1 cellular context compared by ENCODE assay signal in genomic region chr19:38701455-38702063, GRCh38.
TF ChIP-seq lines count a peak whose summit lies in the region.

No MANE protein-coding gene starts in this region.

TF ChIP-seq in HepG2, 621 proteins besides CTCF, POLR2A, EP300 and RAD21 (continued from another document and continues in another):
- TF ChIP-seq ZBTB34 (CRISPR knock-in tag; IDR thresholded peaks at IDR 0.05) (peak; percentile 43; the same call in 1 of the 2 replicates), MAZ (IDR thresholded peaks at IDR 0.05; ENCODE audit: borderline replicate concordance, low read depth, low read length) (peak; percentile 48; the same call in 1 of the 2 replicates), MAZ (CRISPR knock-in tag; IDR thresholded peaks at IDR 0.05; ENCODE audit: low read depth) (peak; percentile 56; the same call in 1 of the 2 replicates), SAP130 (CRISPR knock-in tag; IDR thresholded peaks at IDR 0.05; ENCODE audit: low read depth) (peak; percentile 81), MYC (CRISPR knock-in tag; IDR thresholded peaks at IDR 0.05; ENCODE audit: borderline replicate concordance) (peak; percentile 85), RBM39 (IDR thresholded peaks at IDR 0.05; ENCODE audit: low read depth, low read length, poor library complexity, severe bottlenecking) (no peak), ZNF724P (CRISPR knock-in tag; IDR thresholded peaks at IDR 0.05; ENCODE audit: borderline replicate concordance) (no peak), KMT2A (CRISPR knock-in tag; IDR thresholded peaks at IDR 0.05) (0 out of 2 replicates have a peak, but pooled peaks have one; percentile 41), REST (IDR thresholded peaks at IDR 0.05; ENCODE audit: borderline replicate concordance in 1 of 2, low read depth in 1 of 2, low read length in 2 of 2) (peak in 1 of 2 experiments; percentile 75; a peak in 2 of 4 replicates), ZSCAN20 (CRISPR knock-in tag; IDR thresholded peaks at IDR 0.05; ENCODE audit: borderline replicate concordance) (0 out of 2 replicates have a peak, but pooled peaks have one; percentile 31), HOXA5 (CRISPR knock-in tag; IDR thresholded peaks at IDR 0.05) (peak; percentile 24; the same call in 1 of the 2 replicates), AGO2 (optimal IDR thresholded peaks at IDR 0.05; ENCODE audit: low read depth, low read length) (peak; percentile 59), ZSCAN25 (CRISPR knock-in tag; IDR thresholded peaks at IDR 0.05) (peak; percentile 59; the same call in 1 of the 2 replicates), ZFP90 (CRISPR knock-in tag; IDR thresholded peaks at IDR 0.05; ENCODE audit: borderline replicate concordance) (0 out of 2 replicates have a peak, but pooled peaks have one; percentile 55), MYNN (CRISPR knock-in tag; IDR thresholded peaks at IDR 0.05; ENCODE audit: low read depth) (no peak), HNRNPH1 (optimal IDR thresholded peaks at IDR 0.05; ENCODE audit: low read depth, low read length) (peak; percentile 62), BHLHE40 (IDR thresholded peaks at IDR 0.05; ENCODE audit: low read length) (peak; percentile 60; the same call in 1 of the 2 replicates), HHEX (CRISPR knock-in tag; IDR thresholded peaks at IDR 0.05) (no peak), ZNF75D (CRISPR knock-in tag; IDR thresholded peaks at IDR 0.05; ENCODE audit: borderline replicate concordance) (no peak), HMG20B (CRISPR knock-in tag; conservative IDR thresholded peaks at IDR 0.05) (peak; percentile 82; the same call in 1 of the 2 replicates), ZNF501 (CRISPR knock-in tag; IDR thresholded peaks at IDR 0.05) (peak; percentile 35; the same call in 1 of the 2 replicates), ZBTB8A (CRISPR knock-in tag; IDR thresholded peaks at IDR 0.05; ENCODE audit: borderline replicate concordance, low read depth) (no peak), ATF1 (CRISPR knock-in tag; IDR thresholded peaks at IDR 0.05) (no peak), KDM1A (CRISPR knock-in tag; IDR thresholded peaks at IDR 0.05) (peak; percentile 84; the same call in 1 of the 2 replicates), BCL6 (CRISPR knock-in tag; IDR thresholded peaks at IDR 0.05) (peak; percentile 77), ZNF792 (CRISPR knock-in tag; IDR thresholded peaks at IDR 0.05) (no peak; the same call in 1 of the 2 replicates), CREB3 (CRISPR knock-in tag; IDR thresholded peaks at IDR 0.05) (no peak), ZNF354B (CRISPR knock-in tag; IDR thresholded peaks at IDR 0.05) (no peak), ZMYM4 (CRISPR knock-in tag; IDR thresholded peaks at IDR 0.05) (peak; percentile 52; the same call in 1 of the 2 replicates), NFKBIZ (CRISPR knock-in tag; IDR thresholded peaks at IDR 0.05) (0 out of 2 replicates have a peak, but pooled peaks have one; percentile 51), ARID4A (CRISPR knock-in tag; IDR thresholded peaks at IDR 0.05; ENCODE audit: borderline replicate concordance) (peak; percentile 64; the same call in 1 of the 2 replicates), CEBPG (CRISPR knock-in tag; IDR thresholded peaks at IDR 0.05) (peak; percentile 60), CENPT (CRISPR knock-in tag; IDR thresholded peaks at IDR 0.05; ENCODE audit: low read depth) (no peak), SOX6 (IDR thresholded peaks at IDR 0.05) (no peak), SOX6 (CRISPR knock-in tag; IDR thresholded peaks at IDR 0.05) (peak; percentile 85), ZNF44 (CRISPR knock-in tag; IDR thresholded peaks at IDR 0.05) (0 out of 2 replicates have a peak, but pooled peaks have one; percentile 8), ZXDC (CRISPR knock-in tag; IDR thresholded peaks at IDR 0.05) (no peak; the same call in 1 of the 2 replicates)
- TF ChIP-seq, protein P1, sequence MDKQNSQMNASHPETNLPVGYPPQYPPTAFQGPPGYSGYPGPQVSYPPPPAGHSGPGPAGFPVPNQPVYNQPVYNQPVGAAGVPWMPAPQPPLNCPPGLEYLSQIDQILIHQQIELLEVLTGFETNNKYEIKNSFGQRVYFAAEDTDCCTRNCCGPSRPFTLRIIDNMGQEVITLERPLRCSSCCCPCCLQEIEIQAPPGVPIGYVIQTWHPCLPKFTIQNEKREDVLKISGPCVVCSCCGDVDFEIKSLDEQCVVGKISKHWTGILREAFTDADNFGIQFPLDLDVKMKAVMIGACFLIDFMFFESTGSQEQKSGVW (CRISPR knock-in tag; IDR thresholded peaks at IDR 0.05; ENCODE audit: borderline replicate concordance) = no peak
- TF ChIP-seq, protein P2, sequence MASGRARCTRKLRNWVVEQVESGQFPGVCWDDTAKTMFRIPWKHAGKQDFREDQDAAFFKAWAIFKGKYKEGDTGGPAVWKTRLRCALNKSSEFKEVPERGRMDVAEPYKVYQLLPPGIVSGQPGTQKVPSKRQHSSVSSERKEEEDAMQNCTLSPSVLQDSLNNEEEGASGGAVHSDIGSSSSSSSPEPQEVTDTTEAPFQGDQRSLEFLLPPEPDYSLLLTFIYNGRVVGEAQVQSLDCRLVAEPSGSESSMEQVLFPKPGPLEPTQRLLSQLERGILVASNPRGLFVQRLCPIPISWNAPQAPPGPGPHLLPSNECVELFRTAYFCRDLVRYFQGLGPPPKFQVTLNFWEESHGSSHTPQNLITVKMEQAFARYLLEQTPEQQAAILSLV (CRISPR knock-in tag; IDR thresholded peaks at IDR 0.05; ENCODE audit: borderline replicate concordance) = peak; percentile 76; the same call in 1 of the 2 replicates
- TF ChIP-seq, protein P3, sequence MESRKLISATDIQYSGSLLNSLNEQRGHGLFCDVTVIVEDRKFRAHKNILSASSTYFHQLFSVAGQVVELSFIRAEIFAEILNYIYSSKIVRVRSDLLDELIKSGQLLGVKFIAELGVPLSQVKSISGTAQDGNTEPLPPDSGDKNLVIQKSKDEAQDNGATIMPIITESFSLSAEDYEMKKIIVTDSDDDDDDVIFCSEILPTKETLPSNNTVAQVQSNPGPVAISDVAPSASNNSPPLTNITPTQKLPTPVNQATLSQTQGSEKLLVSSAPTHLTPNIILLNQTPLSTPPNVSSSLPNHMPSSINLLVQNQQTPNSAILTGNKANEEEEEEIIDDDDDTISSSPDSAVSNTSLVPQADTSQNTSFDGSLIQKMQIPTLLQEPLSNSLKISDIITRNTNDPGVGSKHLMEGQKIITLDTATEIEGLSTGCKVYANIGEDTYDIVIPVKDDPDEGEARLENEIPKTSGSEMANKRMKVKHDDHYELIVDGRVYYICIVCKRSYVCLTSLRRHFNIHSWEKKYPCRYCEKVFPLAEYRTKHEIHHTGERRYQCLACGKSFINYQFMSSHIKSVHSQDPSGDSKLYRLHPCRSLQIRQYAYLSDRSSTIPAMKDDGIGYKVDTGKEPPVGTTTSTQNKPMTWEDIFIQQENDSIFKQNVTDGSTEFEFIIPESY (CRISPR knock-in tag; IDR thresholded peaks at IDR 0.05) = peak; percentile 71
- TF ChIP-seq, protein P4, sequence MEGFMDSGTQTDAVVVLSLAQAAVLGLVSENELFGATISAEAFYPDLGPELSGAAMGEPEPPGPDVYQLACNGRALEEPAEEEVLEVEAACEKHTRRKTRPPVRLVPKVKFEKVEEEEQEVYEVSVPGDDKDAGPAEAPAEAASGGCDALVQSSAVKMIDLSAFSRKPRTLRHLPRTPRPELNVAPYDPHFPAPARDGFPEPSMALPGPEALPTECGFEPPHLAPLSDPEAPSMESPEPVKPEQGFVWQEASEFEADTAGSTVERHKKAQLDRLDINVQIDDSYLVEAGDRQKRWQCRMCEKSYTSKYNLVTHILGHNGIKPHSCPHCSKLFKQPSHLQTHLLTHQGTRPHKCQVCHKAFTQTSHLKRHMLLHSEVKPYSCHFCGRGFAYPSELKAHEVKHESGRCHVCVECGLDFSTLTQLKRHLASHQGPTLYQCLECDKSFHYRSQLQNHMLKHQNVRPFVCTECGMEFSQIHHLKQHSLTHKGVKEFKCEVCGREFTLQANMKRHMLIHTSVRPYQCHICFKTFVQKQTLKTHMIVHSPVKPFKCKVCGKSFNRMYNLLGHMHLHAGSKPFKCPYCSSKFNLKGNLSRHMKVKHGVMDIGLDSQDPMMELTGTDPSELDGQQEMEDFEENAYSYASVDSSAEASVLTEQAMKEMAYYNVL (CRISPR knock-in tag; IDR thresholded peaks at IDR 0.05; ENCODE audit: borderline replicate concordance) = no peak; the same call in 1 of the 2 replicates
